ENCODE assay signal across 20 cellular contexts in the genomic region with DNA sequence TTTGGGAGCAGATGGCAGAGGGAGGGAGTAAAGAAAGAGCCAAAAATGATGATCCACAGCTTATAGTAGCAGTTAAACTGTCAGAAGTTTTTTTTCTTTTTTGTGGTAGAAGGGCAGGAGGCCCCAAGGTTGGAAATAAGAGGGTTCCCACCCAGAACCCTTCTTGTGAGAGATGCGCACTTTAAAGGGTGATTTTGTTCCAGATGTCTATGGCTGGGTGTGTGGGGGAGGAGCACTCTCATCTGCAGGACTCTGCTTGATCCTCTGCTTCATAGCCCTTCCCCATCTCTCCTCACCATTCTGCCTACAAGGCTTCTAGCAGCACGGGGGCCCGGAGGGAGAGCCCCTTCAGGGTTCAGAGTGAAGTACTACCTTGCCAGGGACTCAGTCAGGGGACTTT. TPM values are rescaled to one million over a fixed set of nuclear protein-coding genes. Genes with fewer than 3 reads are reported as not detected.
A peak's percentile ranks its signal among the peaks of the same experiment; 100 is the strongest.
DNase-seq lines count a peak whose midpoint lies in the region; ATAC-seq and TF ChIP-seq lines count a peak whose summit lies in the region.
"Had no signal": no experiment of that assay in that cellular context is flagged by ENCODE, and none has a peak within 500 bp of the region (broad histone marks: within the 10 kb centered on the region; RNA-seq: fewer than 3 reads in every experiment).

No MANE protein-coding gene starts in this region.

- no peak for ATAC-seq in activated CD8-positive, alpha-beta T cell treated with anti-CD3 and anti-CD28 coated beads, Interleukin-2, amount 10 ng/mL, durations not matched to agents 7 days and 5 days
- ATAC-seq in activated CD8-positive, alpha-beta T cell treated with anti-CD3 and anti-CD28 coated beads for 36 hours: no peak
- ATAC-seq in effector memory CD8-positive, alpha-beta T cell (replicated peaks): no peak
- no peak for ATAC-seq in GM18517 (IDR thresholded peaks at IDR 0.05; ENCODE audit: unreplicated experiment)
- ATAC-seq: Panc1, Right ventricle myocardium inferior, SK-N-SH treated with all-trans-retinoic acid at 6 μM for 48 hours had no signal

- peak overlapping the region; percentile 99 for H3K4me2 ChIP-seq in OCI-LY3 (ENCODE audit: low read length)

- H3K4me3 ChIP-seq in OCI-LY3 (ENCODE audit: low read length) (peak overlapping the region; percentile 74), vagina (no peak overlapping the region)

- peaks cover 42% of the 10 kb centered on the region for H3K4me1 ChIP-seq in OCI-LY3 (ENCODE audit: low read length)
- H3K4me1 ChIP-seq in vagina: peaks cover 7% of the 10 kb centered on the region

- H3K27ac ChIP-seq in OCI-LY3 (ENCODE audit: low read length): peak overlapping the region; percentile 88
- peak overlapping the region; percentile 46 for H3K27ac ChIP-seq in vagina

- no peak overlapping the region for H3K4me3 Mint-ChIP-seq in activated CD8-positive, alpha-beta T cell treated with anti-CD3 and anti-CD28 coated beads, Interleukin-2, amount 10 ng/mL, durations not matched to agents 7 days and 5 days
- H3K4me3 Mint-ChIP-seq in activated CD8-positive, alpha-beta T cell treated with anti-CD3 and anti-CD28 coated beads for 36 hours: no peak overlapping the region
- no peak overlapping the region for H3K4me3 Mint-ChIP-seq in effector memory CD8-positive, alpha-beta T cell

- H3K27me3 ChIP-seq in OCI-LY3 (ENCODE audit: low read depth, low read length): no peaks in the 10 kb centered on the region
- H3K27me3 ChIP-seq in vagina: no peaks in the 10 kb centered on the region

- H3K9ac ChIP-seq in OCI-LY3 (ENCODE audit: low read length): peak overlapping the region; percentile 66

- no peak for TF ChIP-seq POLR2A in vagina (IDR thresholded peaks at IDR 0.05)

- no peak for DNase-seq in activated CD8-positive, alpha-beta T cell treated with anti-CD3 and anti-CD28 coated beads, Interleukin-2, amount 10 ng/mL, durations not matched to agents 7 days and 5 days
- DNase-seq in activated CD8-positive, alpha-beta T cell treated with anti-CD3 and anti-CD28 coated beads for 36 hours: no peak
- no peak for DNase-seq in effector memory CD8-positive, alpha-beta T cell
- DNase-seq in vagina (ENCODE audit: extremely low spot score in 2 of 2) (no peak), hypothalamus (lab: John Stamatoyannopoulos, UW) (no peak)
- no peak for DNase-seq in NK-92 treated with Interleukin-12 subunit alpha and Interleukin-12 subunit beta, amount 100 ng/mL, for 24 hours (lab: John Stamatoyannopoulos, UW)
- DNase-seq: 8988T, C1 segment of cervical spinal cord, COR-L47, DMS53, HCEC 1CT, MV-4-11, NCI-H1436, NCI-H2029 treated with DMSO at 0.1 percent for 48 hours, NCI-H524 treated with DMSO at 0.1 percent for 48 hours had no signal

- peaks cover 53% of the 10 kb centered on the region for H3K36me3 ChIP-seq in OCI-LY3 (replicated peaks; ENCODE audit: low read depth, low read length)
- H3K36me3 ChIP-seq in vagina: peaks cover 0 to 30% of the 10 kb centered on the region in 2 donors

- no peaks in the 10 kb centered on the region for H3K9me3 Mint-ChIP-seq in activated CD8-positive, alpha-beta T cell treated with anti-CD3 and anti-CD28 coated beads, Interleukin-2, amount 10 ng/mL, durations not matched to agents 7 days and 5 days (ENCODE audit: insufficient read depth)
- H3K9me3 Mint-ChIP-seq in activated CD8-positive, alpha-beta T cell treated with anti-CD3 and anti-CD28 coated beads for 36 hours: no peaks in the 10 kb centered on the region
- no peaks in the 10 kb centered on the region for H3K9me3 Mint-ChIP-seq in effector memory CD8-positive, alpha-beta T cell

- H3K9me3 ChIP-seq in OCI-LY3 (ENCODE audit: insufficient read depth, low read length): no peaks in the 10 kb centered on the region
- no peaks in the 10 kb centered on the region for H3K9me3 ChIP-seq in vagina

- no peaks in the 10 kb centered on the region for H3K27me3 Mint-ChIP-seq in activated CD8-positive, alpha-beta T cell treated with anti-CD3 and anti-CD28 coated beads, Interleukin-2, amount 10 ng/mL, durations not matched to agents 7 days and 5 days (ENCODE audit: low read depth)
- no peaks in the 10 kb centered on the region for H3K27me3 Mint-ChIP-seq in activated CD8-positive, alpha-beta T cell treated with anti-CD3 and anti-CD28 coated beads for 36 hours
- H3K27me3 Mint-ChIP-seq in effector memory CD8-positive, alpha-beta T cell: no peaks in the 10 kb centered on the region

- H2AFZ ChIP-seq in OCI-LY3 (ENCODE audit: low read depth, low read length): no peak overlapping the region

- no peak for TF ChIP-seq CTCF in activated CD8-positive, alpha-beta T cell treated with anti-CD3 and anti-CD28 coated beads for 36 hours (IDR thresholded peaks at IDR 0.05)
- TF ChIP-seq CTCF in OCI-LY3 (IDR thresholded peaks at IDR 0.05; ENCODE audit: low read depth, low read length): no peak
- no peak for TF ChIP-seq CTCF in vagina (IDR thresholded peaks at IDR 0.05)

- CTCF ChIA-PET in activated CD8-positive, alpha-beta T cell treated with anti-CD3 and anti-CD28 coated beads, Interleukin-2, amount 10 ng/mL, durations not matched to agents 7 days and 5 days (lab: Charles Lee): interaction anchor here (0.8 to 1.9 kb wide), 3 partner anchors 22 to 241 kb away, joined by 3 to 14 read pairs (median 5); no protein-coding TSS in a partner anchor
- CTCF ChIA-PET in activated CD8-positive, alpha-beta T cell treated with anti-CD3 and anti-CD28 coated beads for 36 hours (lab: Charles Lee): interaction anchor here (1.1 to 3.2 kb wide), 3 partner anchors 29 to 353 kb away, joined by 3 to 11 read pairs (median 3); no protein-coding TSS in a partner anchor

- POLR2A ChIA-PET in activated CD8-positive, alpha-beta T cell treated with anti-CD3 and anti-CD28 coated beads, Interleukin-2, amount 10 ng/mL, durations not matched to agents 7 days and 5 days (lab: Charles Lee): no interaction called here
- POLR2A ChIA-PET in activated CD8-positive, alpha-beta T cell treated with anti-CD3 and anti-CD28 coated beads for 36 hours (lab: Charles Lee): interaction anchor here (0.6 to 2.2 kb wide), 4 partner anchors 13 to 50 kb away, joined by 3 to 8 read pairs (median 4); a partner anchor contains a TSS

- H3K36me3 Mint-ChIP-seq in activated CD8-positive, alpha-beta T cell treated with anti-CD3 and anti-CD28 coated beads, Interleukin-2, amount 10 ng/mL, durations not matched to agents 7 days and 5 days (ENCODE audit: low read depth): peaks cover 41% of the 10 kb centered on the region
- H3K36me3 Mint-ChIP-seq in activated CD8-positive, alpha-beta T cell treated with anti-CD3 and anti-CD28 coated beads for 36 hours (ENCODE audit: low read depth): peaks cover 24% of the 10 kb centered on the region
- H3K36me3 Mint-ChIP-seq in effector memory CD8-positive, alpha-beta T cell (ENCODE audit: insufficient read depth): peaks cover 55% of the 10 kb centered on the region

- intact Hi-C loops in activated CD8-positive, alpha-beta T cell treated with anti-CD3 and anti-CD28 coated beads for 36 hours (cut with micrococcal nuclease): no loop called here
- intact Hi-C loops in vagina (cut with DNase I): no loop called here

- peaks cover 52% of the 10 kb centered on the region for H3K79me2 ChIP-seq in OCI-LY3 (ENCODE audit: low read length)

- peak overlapping the region; percentile 5 for H3K27ac Mint-ChIP-seq in activated CD8-positive, alpha-beta T cell treated with anti-CD3 and anti-CD28 coated beads, Interleukin-2, amount 10 ng/mL, durations not matched to agents 7 days and 5 days
- no peak overlapping the region for H3K27ac Mint-ChIP-seq in activated CD8-positive, alpha-beta T cell treated with anti-CD3 and anti-CD28 coated beads for 36 hours
- peak overlapping the region; percentile 65 to 85 for H3K27ac Mint-ChIP-seq in effector memory CD8-positive, alpha-beta T cell

- peaks cover 41% of the 10 kb centered on the region for H4K20me1 ChIP-seq in OCI-LY3 (ENCODE audit: insufficient read depth, low read length)

- peaks cover 35% of the 10 kb centered on the region for H3K4me1 Mint-ChIP-seq in activated CD8-positive, alpha-beta T cell treated with anti-CD3 and anti-CD28 coated beads, Interleukin-2, amount 10 ng/mL, durations not matched to agents 7 days and 5 days (ENCODE audit: low read depth)
- H3K4me1 Mint-ChIP-seq in activated CD8-positive, alpha-beta T cell treated with anti-CD3 and anti-CD28 coated beads for 36 hours (ENCODE audit: low read depth): peaks cover 62% of the 10 kb centered on the region
- peaks cover 42 to 65% of the 10 kb centered on the region in 2 donors for H3K4me1 Mint-ChIP-seq in effector memory CD8-positive, alpha-beta T cell (ENCODE audit: low read depth in 2 of 2)

RNA-seq across cellular contexts. Expression of a gene that starts 6.4 kb away (rescaled TPM):
- 10 to 100 TPM; 20.3 to 22.6 TPM for total RNA-seq in activated CD8-positive, alpha-beta T cell treated with anti-CD3 and anti-CD28 coated beads, Interleukin-2, amount 10 ng/mL, durations not matched to agents 7 days and 5 days
- 10 to 100 TPM; 13.6 to 14.9 TPM for total RNA-seq in activated CD8-positive, alpha-beta T cell treated with anti-CD3 and anti-CD28 coated beads for 36 hours
- 15.0 TPM for total RNA-seq in vagina

RNA-seq across cellular contexts. Expression of a gene that starts 31.8 kb away (rescaled TPM):
- 1 to 10 TPM; 3.7 to 4.1 TPM for total RNA-seq in activated CD8-positive, alpha-beta T cell treated with anti-CD3 and anti-CD28 coated beads, Interleukin-2, amount 10 ng/mL, durations not matched to agents 7 days and 5 days
- total RNA-seq in activated CD8-positive, alpha-beta T cell treated with anti-CD3 and anti-CD28 coated beads for 36 hours: 1 to 10 TPM; 5.6 to 6.2 TPM
- total RNA-seq in vagina: 8.8 TPM

RNA-seq across cellular contexts. Expression of a gene that starts 43.2 kb away (rescaled TPM):
- total RNA-seq in activated CD8-positive, alpha-beta T cell treated with anti-CD3 and anti-CD28 coated beads, Interleukin-2, amount 10 ng/mL, durations not matched to agents 7 days and 5 days: 100 to 1,000 TPM; 155 to 174 TPM
- 100 to 1,000 TPM; 157 to 175 TPM for total RNA-seq in activated CD8-positive, alpha-beta T cell treated with anti-CD3 and anti-CD28 coated beads for 36 hours
- total RNA-seq in vagina: 159 TPM

RNA-seq across cellular contexts. Expression of a gene that starts 43.5 kb away (rescaled TPM):
- 10 to 100 TPM; 74.9 to 77.4 TPM for total RNA-seq in activated CD8-positive, alpha-beta T cell treated with anti-CD3 and anti-CD28 coated beads, Interleukin-2, amount 10 ng/mL, durations not matched to agents 7 days and 5 days
- 10 to 100 TPM; 53.9 to 57.4 TPM for total RNA-seq in activated CD8-positive, alpha-beta T cell treated with anti-CD3 and anti-CD28 coated beads for 36 hours
- total RNA-seq in vagina: 116 TPM
